Comparison of ENCODE assay signal across 18 cellular contexts in the genomic region with DNA sequence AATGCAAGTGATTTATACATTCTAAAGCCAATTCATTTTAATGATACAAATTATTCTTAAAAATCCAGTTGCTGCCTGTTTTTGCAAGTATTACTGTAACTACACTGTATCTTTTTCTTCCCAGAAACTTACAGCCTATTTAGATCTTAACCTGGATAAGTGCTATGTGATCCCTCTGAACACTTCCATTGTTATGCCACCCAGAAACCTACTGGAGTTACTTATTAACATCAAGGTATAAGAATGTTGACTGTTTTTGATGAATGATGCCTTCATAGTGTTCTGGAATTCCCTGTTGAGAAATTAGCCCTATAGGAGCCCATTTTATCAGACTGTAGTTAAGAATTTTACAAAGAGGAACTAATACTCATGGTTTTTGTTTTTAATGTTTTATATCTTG. TPM values are rescaled to one million over a fixed set of nuclear protein-coding genes. Genes with fewer than 3 reads are reported as not detected.
A peak's percentile ranks its signal among the peaks of the same experiment; 100 is the strongest.
DNase-seq lines count a peak whose midpoint lies in the region; ATAC-seq and TF ChIP-seq lines count a peak whose summit lies in the region.
"Had no signal": no experiment of that assay in that cellular context is flagged by ENCODE, and none has a peak within 500 bp of the region (broad histone marks: within the 10 kb centered on the region; RNA-seq: fewer than 3 reads in every experiment).

No MANE protein-coding gene starts in this region.

- no peaks in the 10 kb centered on the region for H3K9me3 ChIP-seq in heart right ventricle
- H3K9me3 ChIP-seq: SJCRH30 had no signal

- H3K9me3 Mint-ChIP-seq in activated naive CD8-positive, alpha-beta T cell (ENCODE audit: low read depth): no peaks in the 10 kb centered on the region
- no peaks in the 10 kb centered on the region for H3K9me3 Mint-ChIP-seq in T-cell

- no peak for TF ChIP-seq CTCF in heart right ventricle (IDR thresholded peaks at IDR 0.05)

- H3K36me3 Mint-ChIP-seq in activated naive CD8-positive, alpha-beta T cell: peaks cover 23% of the 10 kb centered on the region
- peaks cover 71% of the 10 kb centered on the region for H3K36me3 Mint-ChIP-seq in T-cell

- CTCF ChIA-PET in T-cell (lab: Charles Lee): no interaction called here

- DNase-seq in Caki2 (ENCODE audit: low read depth) (peak; percentile 39), kidney tubule cell (ENCODE audit: low spot score) (peak; percentile 81), D341Med (ENCODE audit: low spot score) (no peak), T1000 (lab: John Stamatoyannopoulos, UW) (no peak), T-cell (no peak), heart right ventricle (no peak)
- DNase-seq: KG1, NCI-H1092 treated with DMSO at 0.1 percent for 48 hours, NCI-H1694, NCI-H2107, NCI-H226, NCI-H526 treated with DMSO at 0.1 percent for 48 hours, OCI-M1, SJCRH30 had no signal

- H3K4me3 Mint-ChIP-seq in activated naive CD8-positive, alpha-beta T cell: no peak overlapping the region
- H3K4me3 Mint-ChIP-seq in T-cell: no peak overlapping the region

- H3K4me1 Mint-ChIP-seq in activated naive CD8-positive, alpha-beta T cell (ENCODE audit: low read depth): peaks cover 63% of the 10 kb centered on the region
- peaks cover 65 to 66% (median 66%) of the 10 kb centered on the region in 3 donors for H3K4me1 Mint-ChIP-seq in T-cell

- ATAC-seq in T-cell (replicated peaks in 1 of 4) (no peak), heart right ventricle (no peak)
- ATAC-seq: HCT116 had no signal

- no peak overlapping the region for H3K4me3 ChIP-seq in heart right ventricle
- H3K4me3 ChIP-seq: BLaER1 treated with 17β-estradiol and CSF1 and Interleukin-3, amounts not matched to agents 10 nM and 100 nM; SJCRH30 had no signal

- peaks cover 0 to 97% (median 70%) of the 10 kb centered on the region in 9 donors for H3K36me3 ChIP-seq in heart right ventricle

- intact Hi-C loops in heart right ventricle (cut with DNase I): no loop called here

- H3K4me1 ChIP-seq in heart right ventricle: peaks cover 3 to 49% (median 35%) of the 10 kb centered on the region in 9 donors
- H3K4me1 ChIP-seq: SJCRH30 had no signal

- peak overlapping the region; percentile 87 for H3K27ac Mint-ChIP-seq in activated naive CD8-positive, alpha-beta T cell
- H3K27ac Mint-ChIP-seq in T-cell: no peak overlapping the region

- H3K27me3 Mint-ChIP-seq in activated naive CD8-positive, alpha-beta T cell: no peaks in the 10 kb centered on the region
- no peaks in the 10 kb centered on the region for H3K27me3 Mint-ChIP-seq in T-cell

- in situ Hi-C loops in Caki2 (cut with HindIII; ENCODE audit: low pct_unique_long_range_greater_than_20kb, low sequenced_read_pairs): no loop called here

- POLR2A ChIA-PET in T-cell (lab: Charles Lee): interaction anchor here in 1 of 2 donors (0.6 to 1.2 kb wide), 2 partner anchors 47 to 143 kb away, joined by 3 to 5 read pairs; no protein-coding TSS in a partner anchor

- no peaks in the 10 kb centered on the region for H3K27me3 ChIP-seq in heart right ventricle
- H3K27me3 ChIP-seq: BLaER1 treated with 17β-estradiol and CSF1 and Interleukin-3, amounts not matched to agents 10 nM and 100 nM; SJCRH30 had no signal

- H3K27ac ChIP-seq in heart right ventricle: no peak overlapping the region
- H3K27ac ChIP-seq: BLaER1 treated with 17β-estradiol and CSF1 and Interleukin-3, amounts not matched to agents 10 nM and 100 nM; RWPE1; SJCRH30 had no signal

RNA-seq across cellular contexts. Expression of a gene that starts 25.0 kb away (rescaled TPM):
- total RNA-seq in Caki2 (2014; rRNA removed; shearing (Covaris generic); ENCODE audit: low replicate concordance): 179 and 207 TPM in 2 replicates
- 100 to 1,000 TPM; 347 to 539 (median 452) TPM for total RNA-seq in T-cell
- 100 to 1,000 TPM; 434 to 636 (median 511) TPM for total RNA-seq in heart right ventricle
- polyA plus RNA-seq in heart right ventricle: 100 to 1,000 TPM; 272 to 343 TPM

RNA-seq across cellular contexts. Expression of a gene that starts 45.5 kb away (rescaled TPM):
- total RNA-seq in Caki2 (2014; rRNA removed; shearing (Covaris generic); ENCODE audit: low replicate concordance): 16.4 and 18.6 TPM in 2 replicates
- total RNA-seq in T-cell (10 to 100 TPM; 17.8 to 26.6 (median 24.0) TPM), heart right ventricle (10 to 100 TPM; 22.3 to 42.0 (median 26.8) TPM)
- 10 to 100 TPM; 12.1 to 12.3 TPM for polyA plus RNA-seq in heart right ventricle

Comparison
In these comparisons a context has a peak if more than half of its experiments do, and no peak if none do; other contexts are left out.
1. DNase-seq: peak in Caki2 (single experiment) and kidney tubule cell (single experiment); none in D341Med (single experiment), T1000 (single experiment), T-cell (0 of 34) and heart right ventricle (0 of 2).